30 cellular contexts compared by ENCODE assay signal in genomic region chr14:27190286-27190685, GRCh38.
"Had no signal": no experiment of that assay in that cellular context is flagged by ENCODE, and none has a peak within 500 bp of the region (broad histone marks: within the 10 kb centered on the region; RNA-seq: fewer than 3 reads in every experiment).

No MANE protein-coding gene starts in this region.

- H3K4me3 Mint-ChIP-seq: activated CD4-positive, alpha-beta memory T cell treated with anti-CD3 and anti-CD28 coated beads, Interleukin-2, amount 10 ng/mL, durations not matched to agents 7 days and 5 days; activated CD4-positive, alpha-beta T cell treated with anti-CD3 and anti-CD28 coated beads, Interleukin-2, amount 10 ng/mL, durations not matched to agents 7 days and 5 days; activated naive CD4-positive, alpha-beta T cell treated with anti-CD3 and anti-CD28 coated beads, Interleukin-2, amount 10 ng/mL, durations not matched to agents 7 days and 5 days; activated naive CD8-positive, alpha-beta T cell treated with anti-CD3 and anti-CD28 coated beads, Interleukin-2, amount 10 ng/mL, durations not matched to agents 7 days and 5 days; activated T-cell treated with anti-CD3 and anti-CD28 coated beads, Interleukin-2, amount 50 U/mL, for 24 hours; activated T-cell treated with anti-CD3 and anti-CD28 coated beads, Interleukin-2, amount 50 U/mL, for 72 hours; central memory CD8-positive, alpha-beta T cell; dendritic cell treated with granulocyte-macrophage colony-stimulating factor and Interleukin-4, amounts not matched to agents 40 ng/mL and 50 ng/mL, for 4 days; endodermal cell had no signal

- H3K4me3 ChIP-seq: coronary artery, dorsolateral prefrontal cortex, gastrocnemius medialis, heart right ventricle had no signal

- DNase-seq: activated CD4-positive, alpha-beta memory T cell treated with anti-CD3 and anti-CD28 coated beads, Interleukin-2, amount 10 ng/mL, durations not matched to agents 7 days and 5 days; activated CD4-positive, alpha-beta T cell treated with anti-CD3 and anti-CD28 coated beads for 4 hours; activated CD4-positive, alpha-beta T cell treated with anti-CD3 and anti-CD28 coated beads, Interleukin-2, amount 10 ng/mL, durations not matched to agents 7 days and 5 days; activated CD4-positive, alpha-beta T cell treated with anti-CD3 and anti-CD28 coated beads, Interleukin-2, amount 50 U/mL, for 4 hours; activated CD4-positive, CD25-positive, alpha-beta regulatory T cell; activated CD4-positive, CD25-positive, alpha-beta regulatory T cell treated with anti-CD3 and anti-CD28 coated beads, Interleukin-2, amount 50 U/mL, for 72 hours; activated CD8-positive, alpha-beta memory T cell treated with anti-CD3 and anti-CD28 coated beads, Interleukin-2, amount 50 U/mL, for 48 hours; activated gamma-delta T cell; activated naive CD4-positive, alpha-beta T cell; activated naive CD4-positive, alpha-beta T cell treated with anti-CD3 and anti-CD28 coated beads, Interleukin-2, amount 10 ng/mL, durations not matched to agents 7 days and 5 days; activated naive CD8-positive, alpha-beta T cell treated with anti-CD3 and anti-CD28 coated beads, Interleukin-2, amount 10 ng/mL, durations not matched to agents 7 days and 5 days; activated T-cell treated with anti-CD3 and anti-CD28 coated beads for 4 hours; activated T-cell treated with anti-CD3 and anti-CD28 coated beads, Interleukin-2, amount 50 U/mL, for 24 hours; activated T-cell treated with anti-CD3 and anti-CD28 coated beads, Interleukin-2, amount 50 U/mL, for 72 hours; amniotic stem cell; anterior cingulate cortex; brain microvascular endothelial cell; dorsolateral prefrontal cortex; effector memory CD4-positive, alpha-beta T cell; endodermal cell; gastrocnemius medialis; glutamatergic neuron; heart right ventricle; T-helper 2 cell had no signal

- H3K36me3 ChIP-seq: brain microvascular endothelial cell, gastrocnemius medialis, heart right ventricle had no signal

- H3K36me3 Mint-ChIP-seq: activated naive CD4-positive, alpha-beta T cell treated with anti-CD3 and anti-CD28 coated beads, Interleukin-2, amount 10 ng/mL, durations not matched to agents 7 days and 5 days; activated naive CD4-positive, alpha-beta T cell treated with anti-CD3 and anti-CD28 coated beads, Interleukin-2, amount 50 U/mL, for 72 hours; activated naive CD8-positive, alpha-beta T cell treated with anti-CD3 and anti-CD28 coated beads, Interleukin-2, amount 10 ng/mL, durations not matched to agents 7 days and 5 days had no signal

- ATAC-seq: activated naive CD4-positive, alpha-beta T cell treated with anti-CD3 and anti-CD28 coated beads, Interleukin-2, amount 50 U/mL, for 72 hours; activated T-cell treated with anti-CD3 and anti-CD28 coated beads, Interleukin-2, amount 50 U/mL, for 72 hours; esophagus mucosa; foreskin keratinocyte; gastrocnemius medialis; heart right ventricle had no signal

- H3K27me3 ChIP-seq: brain microvascular endothelial cell, dorsolateral prefrontal cortex, foreskin keratinocyte, gastrocnemius medialis, heart right ventricle had no signal

- H3K9me3 Mint-ChIP-seq: dendritic cell treated with granulocyte-macrophage colony-stimulating factor and Interleukin-4, amounts not matched to agents 40 ng/mL and 50 ng/mL, for 4 days had no signal

- H3K9me3 ChIP-seq: gastrocnemius medialis, heart right ventricle had no signal

- H3K27me3 Mint-ChIP-seq: activated CD4-positive, alpha-beta memory T cell treated with anti-CD3 and anti-CD28 coated beads, Interleukin-2, amount 10 ng/mL, durations not matched to agents 7 days and 5 days; activated CD4-positive, alpha-beta T cell treated with anti-CD3 and anti-CD28 coated beads, Interleukin-2, amount 10 ng/mL, durations not matched to agents 7 days and 5 days; activated naive CD4-positive, alpha-beta T cell treated with anti-CD3 and anti-CD28 coated beads, Interleukin-2, amount 10 ng/mL, durations not matched to agents 7 days and 5 days; activated naive CD8-positive, alpha-beta T cell treated with anti-CD3 and anti-CD28 coated beads, Interleukin-2, amount 10 ng/mL, durations not matched to agents 7 days and 5 days; activated T-cell treated with anti-CD3 and anti-CD28 coated beads, Interleukin-2, amount 50 U/mL, for 24 hours; central memory CD8-positive, alpha-beta T cell; dendritic cell treated with granulocyte-macrophage colony-stimulating factor and Interleukin-4, amounts not matched to agents 40 ng/mL and 50 ng/mL, for 4 days had no signal

- H3K4me1 Mint-ChIP-seq: activated CD4-positive, alpha-beta memory T cell treated with anti-CD3 and anti-CD28 coated beads, Interleukin-2, amount 10 ng/mL, durations not matched to agents 7 days and 5 days; activated CD4-positive, alpha-beta T cell treated with anti-CD3 and anti-CD28 coated beads, Interleukin-2, amount 10 ng/mL, durations not matched to agents 7 days and 5 days; activated naive CD4-positive, alpha-beta T cell treated with anti-CD3 and anti-CD28 coated beads, Interleukin-2, amount 10 ng/mL, durations not matched to agents 7 days and 5 days; activated naive CD8-positive, alpha-beta T cell treated with anti-CD3 and anti-CD28 coated beads, Interleukin-2, amount 10 ng/mL, durations not matched to agents 7 days and 5 days; central memory CD8-positive, alpha-beta T cell had no signal

- H3K27ac Mint-ChIP-seq: activated CD4-positive, alpha-beta memory T cell treated with anti-CD3 and anti-CD28 coated beads, Interleukin-2, amount 10 ng/mL, durations not matched to agents 7 days and 5 days; activated CD4-positive, alpha-beta T cell treated with anti-CD3 and anti-CD28 coated beads, Interleukin-2, amount 10 ng/mL, durations not matched to agents 7 days and 5 days; activated naive CD4-positive, alpha-beta T cell treated with anti-CD3 and anti-CD28 coated beads, Interleukin-2, amount 10 ng/mL, durations not matched to agents 7 days and 5 days; activated naive CD4-positive, alpha-beta T cell treated with anti-CD3 and anti-CD28 coated beads, Interleukin-2, amount 50 U/mL, for 72 hours; activated naive CD8-positive, alpha-beta T cell treated with anti-CD3 and anti-CD28 coated beads, Interleukin-2, amount 10 ng/mL, durations not matched to agents 7 days and 5 days; activated T-cell treated with anti-CD3 and anti-CD28 coated beads, Interleukin-2, amount 50 U/mL, for 24 hours; activated T-cell treated with anti-CD3 and anti-CD28 coated beads, Interleukin-2, amount 50 U/mL, for 72 hours; dendritic cell treated with granulocyte-macrophage colony-stimulating factor and Interleukin-4, amounts not matched to agents 40 ng/mL and 50 ng/mL, for 4 days; endodermal cell had no signal

- H3K4me1 ChIP-seq: foreskin keratinocyte, gastrocnemius medialis, heart right ventricle had no signal

- H3K27ac ChIP-seq: brain microvascular endothelial cell, coronary artery, dorsolateral prefrontal cortex, foreskin keratinocyte, gastrocnemius medialis, heart right ventricle had no signal
